Comparison of ENCODE assay signal across 8 cellular contexts in the genomic region with DNA sequence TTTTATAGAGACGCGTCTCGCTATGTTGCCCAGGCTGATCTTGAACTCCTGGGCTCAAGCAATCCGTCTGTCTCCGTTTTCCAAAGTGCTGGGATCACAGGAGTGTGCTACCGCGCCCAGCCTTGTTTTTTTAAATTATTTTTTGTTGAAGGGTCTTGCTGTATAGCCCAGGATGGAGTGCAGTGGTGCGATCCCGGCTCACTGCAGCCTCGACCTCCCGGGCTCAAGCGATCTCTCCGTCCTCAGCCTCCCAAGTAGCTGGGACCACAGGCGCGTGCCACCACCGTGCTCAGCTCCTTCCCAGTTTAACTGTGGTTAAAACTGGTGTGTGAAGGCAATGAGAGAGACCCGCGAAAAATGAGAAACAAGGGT. TPM values are rescaled to one million over a fixed set of nuclear protein-coding genes. Genes with fewer than 3 reads are reported as not detected.
A peak's percentile ranks its signal among the peaks of the same experiment; 100 is the strongest.
DNase-seq lines count a peak whose midpoint lies in the region; ATAC-seq and TF ChIP-seq lines count a peak whose summit lies in the region.

No MANE protein-coding gene starts in this region.

- H3K4me3 ChIP-seq in ascending aorta (peak overlapping the region; percentile 72 to 73), left lung (peak overlapping the region; percentile 51 to 56), thyroid gland (replicated peaks in 1 of 3) (peak overlapping the region in 2 of 3 donors; percentile 18 to 59)

- H3K4me1 Mint-ChIP-seq in activated CD4-positive, alpha-beta T cell treated with anti-CD3 and anti-CD28 coated beads, Interleukin-2, amount 10 ng/mL, durations not matched to agents 7 days and 5 days, result peaks cover 51% of the 10 kb centered on the region

- no peaks in the 10 kb centered on the region for H3K36me3 Mint-ChIP-seq in activated CD4-positive, alpha-beta T cell treated with anti-CD3 and anti-CD28 coated beads, Interleukin-2, amount 10 ng/mL, durations not matched to agents 7 days and 5 days (ENCODE audit: low read depth)

- H3K27ac ChIP-seq in ascending aorta, result peak overlapping the region; percentile 94 to 95
- peak overlapping the region; percentile 99 to 100 for H3K27ac ChIP-seq in left lung
- H3K27ac ChIP-seq in thyroid gland, result peak overlapping the region; percentile 91 to 99 (median 96)

- WGBS in thyroid gland, 2 donors, result 66 to 68% methylated on average over 18 of the region's 18 CpGs

- peak overlapping the region; percentile 97 for H3K27ac Mint-ChIP-seq in activated CD4-positive, alpha-beta T cell treated with anti-CD3 and anti-CD28 coated beads, Interleukin-2, amount 10 ng/mL, durations not matched to agents 7 days and 5 days

- CTCF ChIA-PET in activated CD4-positive, alpha-beta T cell treated with anti-CD3 and anti-CD28 coated beads, Interleukin-2, amount 10 ng/mL, durations not matched to agents 7 days and 5 days (lab: Charles Lee), result interaction anchor here (0.9 to 1.4 kb wide), 2 partner anchors 11 to 12 kb away, joined by 5 to 7 read pairs; partner anchors contain the start of gene HNRNPF

- H3K4me1 ChIP-seq in ascending aorta, result peaks cover 0 to 12% of the 10 kb centered on the region in 2 donors
- H3K4me1 ChIP-seq in left lung, result peaks cover 0 to 41% of the 10 kb centered on the region in 2 donors
- H3K4me1 ChIP-seq in thyroid gland, result peaks cover 7 to 19% of the 10 kb centered on the region in 2 donors

- intact Hi-C loops in ascending aorta (cut with DNase I) (loop anchor here (1.0 to 2.0 kb wide), 3 partner anchors 11 to 23 kb away; partner anchors contain the start of gene HNRNPF), left lung (cut with DNase I) (no loop called here), thyroid gland (cut with DNase I) (no loop called here)

- H3K27me3 ChIP-seq in ascending aorta, result no peaks in the 10 kb centered on the region
- H3K27me3 ChIP-seq in left lung, result no peaks in the 10 kb centered on the region
- H3K27me3 ChIP-seq in thyroid gland, result no peaks in the 10 kb centered on the region

- TF ChIP-seq CTCF in ascending aorta (IDR thresholded peaks at IDR 0.05), result no peak
- no peak for TF ChIP-seq CTCF in left lung (IDR thresholded peaks at IDR 0.05)
- TF ChIP-seq CTCF in thyroid gland (IDR thresholded peaks at IDR 0.05), result no peak

- no peak for TF ChIP-seq POLR2A in thyroid gland (IDR thresholded peaks at IDR 0.05)

- H3K36me3 ChIP-seq in ascending aorta, result no peaks in the 10 kb centered on the region
- H3K36me3 ChIP-seq in left lung, result no peaks in the 10 kb centered on the region
- no peaks in the 10 kb centered on the region for H3K36me3 ChIP-seq in thyroid gland

- POLR2A ChIA-PET in activated CD4-positive, alpha-beta T cell treated with anti-CD3 and anti-CD28 coated beads, Interleukin-2, amount 10 ng/mL, durations not matched to agents 7 days and 5 days (lab: Charles Lee), result interaction anchor here (0.7 to 1.6 kb wide), 2 partner anchors 11 to 284 kb away, joined by 4 read pairs; partner anchors contain the start of gene HNRNPF

- no peaks in the 10 kb centered on the region for H3K9me3 Mint-ChIP-seq in activated CD4-positive, alpha-beta T cell treated with anti-CD3 and anti-CD28 coated beads, Interleukin-2, amount 10 ng/mL, durations not matched to agents 7 days and 5 days

- H3K9me3 ChIP-seq in ascending aorta (no peaks in the 10 kb centered on the region), left lung (no peaks in the 10 kb centered on the region), thyroid gland (no peaks in the 10 kb centered on the region)

- no peaks in the 10 kb centered on the region for H3K27me3 Mint-ChIP-seq in activated CD4-positive, alpha-beta T cell treated with anti-CD3 and anti-CD28 coated beads, Interleukin-2, amount 10 ng/mL, durations not matched to agents 7 days and 5 days

- ATAC-seq in left lung (no peak), HG03280 (IDR thresholded peaks at IDR 0.05; ENCODE audit: unreplicated experiment) (no peak), esophagus mucosa (no peak)

- peak overlapping the region; percentile 76 for H3K4me3 Mint-ChIP-seq in activated CD4-positive, alpha-beta T cell treated with anti-CD3 and anti-CD28 coated beads, Interleukin-2, amount 10 ng/mL, durations not matched to agents 7 days and 5 days

- DNase-seq in activated CD4-positive, alpha-beta T cell treated with anti-CD3 and anti-CD28 coated beads, Interleukin-2, amount 10 ng/mL, durations not matched to agents 7 days and 5 days, result no peak
- DNase-seq in activated CD4-positive, alpha-beta T cell treated with anti-CD3 and anti-CD28 coated beads, Interleukin-2, amount 50 U/mL, for 48 hours, result no peak
- DNase-seq in ascending aorta (ENCODE audit: low spot score in 2 of 2) (no peak), left lung (no peak), thyroid gland (no peak)
- DNase-seq in stimulated activated CD4-positive, alpha-beta T cell treated with anti-CD3 and anti-CD28 coated beads, Interleukin-1b, Interleukin-23, amount 100 ng/mL, for 48 hours, result no peak

RNA-seq across cellular contexts. Expression of gene HNRNPF, which starts 11.0 kb away (rescaled TPM):
- total RNA-seq in activated CD4-positive, alpha-beta T cell treated with anti-CD3 and anti-CD28 coated beads, Interleukin-2, amount 10 ng/mL, durations not matched to agents 7 days and 5 days, result 100 to 1,000 TPM; 464 to 481 TPM
- total RNA-seq in ascending aorta, result 101 TPM
- total RNA-seq in left lung, result 100 to 1,000 TPM; 161 to 230 TPM
- total RNA-seq in thyroid gland, result 100 to 1,000 TPM; 148 to 158 (median 155) TPM
- 170 TPM for total RNA-seq in esophagus mucosa

RNA-seq across cellular contexts. Expression of gene ZNF487, which starts 16.9 kb away (rescaled TPM):
- total RNA-seq in activated CD4-positive, alpha-beta T cell treated with anti-CD3 and anti-CD28 coated beads, Interleukin-2, amount 10 ng/mL, durations not matched to agents 7 days and 5 days, result 1 to 10 TPM; 3.8 to 5.6 TPM
- total RNA-seq in ascending aorta (3.9 TPM), left lung (1 to 10 TPM; 4.4 to 4.7 TPM), thyroid gland (10 to 100 TPM; 11.9 to 21.7 (median 19.9) TPM), esophagus mucosa (2.9 TPM)

RNA-seq across cellular contexts. Expression of gene FXYD4, which starts 48.5 kb away (rescaled TPM):
- total RNA-seq in activated CD4-positive, alpha-beta T cell treated with anti-CD3 and anti-CD28 coated beads, Interleukin-2, amount 10 ng/mL, durations not matched to agents 7 days and 5 days, result not detected
- total RNA-seq in ascending aorta, result not detected
- total RNA-seq in left lung, result 1 to 10 TPM; 1.0 to 6.0 TPM
- total RNA-seq in thyroid gland, result not detected
- not detected for total RNA-seq in esophagus mucosa
